In genomic region chr5:35281613-35282012, GRCh38 we compare ENCODE assay signal across 14 cellular contexts.
"Had no signal": no experiment of that assay in that cellular context is flagged by ENCODE, and none has a peak within 500 bp of the region (broad histone marks: within the 10 kb centered on the region; RNA-seq: fewer than 3 reads in every experiment).

No MANE protein-coding gene starts in this region.

- DNase-seq: activated CD4-positive, alpha-beta memory T cell treated with anti-CD3 and anti-CD28 coated beads for 36 hours; activated CD4-positive, CD25-positive, alpha-beta regulatory T cell treated with anti-CD3 and anti-CD28 coated beads, Interleukin-2, amount 50 U/mL, for 72 hours; activated effector memory CD4-positive, alpha-beta T cell treated with anti-CD3 and anti-CD28 coated beads, Interleukin-2, amount 50 U/mL, for 16 hours; activated T-cell treated with anti-CD3 and anti-CD28 coated beads, Interleukin-2, amount 50 U/mL, for 4 hours; amniotic stem cell; body of pancreas; effector memory CD4-positive, alpha-beta T cell; left ventricle myocardium superior; stimulated activated CD4-positive, alpha-beta T cell treated with anti-CD3 and anti-CD28 coated beads, Interleukin-12 subunit alpha, Interleukin-12 subunit beta, amount 100 ng/mL, for 4 hours; stimulated activated naive CD4-positive, alpha-beta T cell treated with Interleukin-2 at 50 U/mL for 16 hours; trophoblast cell had no signal

- FAIRE-seq: keratinocyte had no signal

- ATAC-seq: activated naive CD4-positive, alpha-beta T cell treated with anti-CD3 and anti-CD28 coated beads, Interleukin-2, amount 50 U/mL, for 72 hours; activated T-cell treated with anti-CD3 and anti-CD28 coated beads, Interleukin-2, amount 50 U/mL, for 4 hours; body of pancreas; gastroesophageal sphincter; left ventricle myocardium superior had no signal
